In the genomic region with DNA sequence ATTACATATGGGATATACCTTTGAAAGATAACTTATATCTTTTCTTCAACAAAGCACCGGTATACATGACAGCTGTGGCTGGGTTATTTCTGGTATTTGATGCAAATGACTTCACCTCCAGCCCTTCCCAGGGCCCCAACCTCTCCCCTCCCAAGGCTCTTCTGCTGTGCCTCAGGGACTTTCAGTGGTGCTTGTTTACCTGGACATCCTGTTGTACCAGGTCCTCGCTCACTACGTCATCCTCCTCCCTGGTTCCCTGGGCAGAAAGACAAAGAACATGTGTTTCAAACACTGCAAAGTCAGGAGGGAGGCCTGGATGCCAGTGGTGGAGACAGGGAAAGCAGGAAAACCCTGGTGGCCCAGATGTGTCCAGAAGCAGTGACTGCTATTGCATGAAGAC, we compare ENCODE assay signal across 10 cellular contexts. TPM values are rescaled to one million over a fixed set of nuclear protein-coding genes. Genes with fewer than 3 reads are reported as not detected.
DNase-seq lines count a peak whose midpoint lies in the region; ATAC-seq, FAIRE-seq and TF ChIP-seq lines count a peak whose summit lies in the region.
"Had no signal": no experiment of that assay in that cellular context is flagged by ENCODE, and none has a peak within 500 bp of the region (broad histone marks: within the 10 kb centered on the region; RNA-seq: fewer than 3 reads in every experiment).

No MANE protein-coding gene starts in this region.

- FAIRE-seq in GM12891 (lab: Jason Lieb, UNC) = peak; percentile 91

- H3K4me1 ChIP-seq in effector memory CD4-positive, alpha-beta T cell (ENCODE audit: control insufficient read depth, insufficient read depth, low read length, poor library complexity, severe bottlenecking) = peaks cover 42% of the 10 kb centered on the region
- H3K4me1 ChIP-seq in testis (no peaks in the 10 kb centered on the region), left ventricle myocardium inferior (peaks cover 3% of the 10 kb centered on the region)

- DNase-seq in GM12891 (ENCODE audit: insufficient read length, low spot score) = no peak
- DNase-seq in effector memory CD4-positive, alpha-beta T cell = no peak
- no peak for DNase-seq in C1 segment of cervical spinal cord (lab: John Stamatoyannopoulos, UW)
- DNase-seq in activated effector memory CD4-positive, alpha-beta T cell treated with anti-CD3 and anti-CD28 coated beads, Interleukin-2, amount 50 U/mL, for 16 hours = no peak
- no peak for DNase-seq in testis
- DNase-seq in left ventricle myocardium inferior = no peak
- DNase-seq: activated CD4-positive, alpha-beta T cell treated with anti-CD3 and anti-CD28 coated beads for 1 hour; NCI-H774 had no signal

- TF ChIP-seq CTCF in testis (IDR thresholded peaks at IDR 0.05) = no peak
- no peak for TF ChIP-seq CTCF in left ventricle myocardium inferior (IDR thresholded peaks at IDR 0.05; ENCODE audit: borderline replicate concordance)

- peak overlapping the region; percentile 20 for H3K27ac ChIP-seq in effector memory CD4-positive, alpha-beta T cell (ENCODE audit: insufficient read depth, low read length, poor library complexity, severe bottlenecking)
- H3K27ac ChIP-seq in testis (no peak overlapping the region), left ventricle myocardium inferior (replicated peaks) (no peak overlapping the region)

- WGBS in testis, 2 donors = 89% methylated on average over 3 of the region's 3 CpGs

- no peak overlapping the region for H3K4me3 ChIP-seq in effector memory CD4-positive, alpha-beta T cell (ENCODE audit: insufficient read depth, low read depth, low read length, poor library complexity, severe bottlenecking)
- no peak overlapping the region for H3K4me3 ChIP-seq in testis
- no peak overlapping the region for H3K4me3 ChIP-seq in left ventricle myocardium inferior

- no peaks in the 10 kb centered on the region for H3K27me3 ChIP-seq in effector memory CD4-positive, alpha-beta T cell (replicated peaks; ENCODE audit: control insufficient read depth, insufficient read depth, low read length, poor library complexity, severe bottlenecking)
- no peaks in the 10 kb centered on the region for H3K27me3 ChIP-seq in testis
- no peaks in the 10 kb centered on the region for H3K27me3 ChIP-seq in left ventricle myocardium inferior (ENCODE audit: low read depth)

- intact Hi-C loops in testis (cut with DNase I; ENCODE audit: low total_unique reads) = no loop called here
- intact Hi-C loops in left ventricle myocardium inferior (cut with micrococcal nuclease) = no loop called here

- ATAC-seq in GM19397 (IDR thresholded peaks at IDR 0.05; ENCODE audit: unreplicated experiment) (peak; percentile 71), HG03196 (IDR thresholded peaks at IDR 0.05; ENCODE audit: unreplicated experiment) (peak; percentile 46)

- H3K9me3 ChIP-seq in effector memory CD4-positive, alpha-beta T cell (ENCODE audit: control insufficient read depth, low read length) = no peaks in the 10 kb centered on the region
- no peaks in the 10 kb centered on the region for H3K9me3 ChIP-seq in testis
- no peaks in the 10 kb centered on the region for H3K9me3 ChIP-seq in left ventricle myocardium inferior (replicated peaks)

- H3K36me3 ChIP-seq in effector memory CD4-positive, alpha-beta T cell (ENCODE audit: control insufficient read depth, insufficient read depth, low read length) = peaks cover 100% of the 10 kb centered on the region
- no peaks in the 10 kb centered on the region for H3K36me3 ChIP-seq in testis (ENCODE audit: low read depth, missing control alignments)
- peaks cover 100% of the 10 kb centered on the region for H3K36me3 ChIP-seq in left ventricle myocardium inferior

- TF ChIP-seq POLR2A in GM12891 (IDR thresholded peaks at IDR 0.05; ENCODE audit: low read depth, low read length) = no peak
- no peak for TF ChIP-seq POLR2A in testis (IDR thresholded peaks at IDR 0.05)

TF ChIP-seq in GM12891, 5 proteins besides CTCF, POLR2A, EP300 and RAD21:
- peak; percentile 55; the same call in 1 of the 2 replicates for TF ChIP-seq POU2F2 (IDR thresholded peaks at IDR 0.05; ENCODE audit: low read depth, low read length)
- TF ChIP-seq TAF1 (IDR thresholded peaks at IDR 0.05; ENCODE audit: low read depth, low read length) = no peak

RNA-seq across cellular contexts. Expression of a gene that starts 23.4 kb away (rescaled TPM):
- polyA plus RNA-seq in GM12891 (2012; ENCODE audit: low read depth, missing spikeins) = 409 TPM
- total RNA-seq in testis (100 to 1,000 TPM; 116 to 180 TPM), left ventricle myocardium inferior (195 TPM)
- 152 TPM for polyA plus RNA-seq in testis (ENCODE audit: insufficient read depth, low read depth, low replicate concordance)

RNA-seq across cellular contexts. Expression of a gene that starts 53.4 kb away (rescaled TPM):
- 253 TPM for polyA plus RNA-seq in GM12891 (2012; ENCODE audit: low read depth, missing spikeins)
- 10 to 100 TPM; 48.4 to 58.3 TPM for total RNA-seq in testis
- polyA plus RNA-seq in testis (ENCODE audit: insufficient read depth, low read depth, low replicate concordance) = 43.5 TPM
- total RNA-seq in left ventricle myocardium inferior = 131 TPM
